In the genomic region with DNA sequence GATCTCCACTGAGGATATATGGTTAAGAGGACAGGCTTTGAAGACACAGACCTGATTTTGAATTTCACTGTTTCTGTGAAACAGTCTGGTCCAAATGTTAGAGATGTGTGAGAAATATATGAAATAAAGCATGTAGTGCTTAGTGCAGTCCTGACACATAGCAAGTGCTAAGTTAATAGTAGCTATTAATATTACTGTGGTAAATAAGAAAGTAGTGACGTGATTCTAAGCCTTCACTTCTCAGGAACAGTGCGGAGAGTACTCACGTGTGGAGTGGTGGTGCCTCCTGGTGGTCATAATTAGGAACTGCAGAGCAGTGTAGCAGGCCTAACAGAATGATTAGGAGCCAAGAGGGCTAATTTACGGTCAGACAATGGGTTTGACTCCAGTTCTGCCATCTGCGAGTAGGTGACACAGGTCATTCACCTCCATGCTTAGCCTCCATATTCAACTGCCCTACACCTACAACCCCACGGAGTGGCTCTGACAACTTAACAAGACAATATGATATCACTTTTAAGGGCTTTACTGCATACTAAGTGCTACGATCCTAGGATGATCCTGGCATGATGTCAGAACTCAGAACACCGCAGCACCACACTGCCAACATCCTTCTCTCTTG, we compare ENCODE assay signal across 7 cellular contexts.
DNase-seq lines count a peak whose midpoint lies in the region; ATAC-seq and TF ChIP-seq lines count a peak whose summit lies in the region.

No MANE protein-coding gene starts in this region.

- H3K4me1 ChIP-seq in left lung: peaks cover 0 to 7% of the 10 kb centered on the region in 2 donors

- DNase-seq in NCI-H2227 (lab: John Stamatoyannopoulos, UW; ENCODE audit: unreplicated experiment) (peak; percentile 83), cerebellum (ENCODE audit: low spot score) (peak; percentile 84), left lung (peak; percentile 53 to 69)
- peak; percentile 73 for DNase-seq in activated CD4-positive, CD25-positive, alpha-beta regulatory T cell treated with anti-CD3 and anti-CD28 coated beads, Interleukin-2, amount 50 U/mL, for 72 hours
- DNase-seq in stimulated activated CD4-positive, alpha-beta T cell treated with anti-CD3 and anti-CD28 coated beads, TNF-alpha, amount 100 ng/mL, for 24 hours (ENCODE audit: low read depth in 3 of 3): peak; percentile 59 to 75 (median 70)

- no peaks in the 10 kb centered on the region for H3K9me3 ChIP-seq in left lung

- ATAC-seq in HG03095 (IDR thresholded peaks at IDR 0.05; ENCODE audit: unreplicated experiment): peak; percentile 73
- ATAC-seq in left lung: peak; percentile 99

- H3K27ac ChIP-seq in left lung: no peak overlapping the region

- no peaks in the 10 kb centered on the region for H3K27me3 ChIP-seq in left lung

- H3K4me3 ChIP-seq in left lung: no peak overlapping the region

- H3K36me3 ChIP-seq in left lung: no peaks in the 10 kb centered on the region

- TF ChIP-seq CTCF in GM12874 (IDR thresholded peaks at IDR 0.05; ENCODE audit: insufficient read depth, low read depth, low read length) (peak; percentile 93), left lung (IDR thresholded peaks at IDR 0.05) (peak; percentile 99)

- intact Hi-C loops in left lung (cut with DNase I): loop anchor here (5.0 to 10.0 kb wide), 2 partner anchors 333 to 336 kb away; no protein-coding TSS in a partner anchor
